ENCODE assay signal across 12 cellular contexts in the genomic region with DNA sequence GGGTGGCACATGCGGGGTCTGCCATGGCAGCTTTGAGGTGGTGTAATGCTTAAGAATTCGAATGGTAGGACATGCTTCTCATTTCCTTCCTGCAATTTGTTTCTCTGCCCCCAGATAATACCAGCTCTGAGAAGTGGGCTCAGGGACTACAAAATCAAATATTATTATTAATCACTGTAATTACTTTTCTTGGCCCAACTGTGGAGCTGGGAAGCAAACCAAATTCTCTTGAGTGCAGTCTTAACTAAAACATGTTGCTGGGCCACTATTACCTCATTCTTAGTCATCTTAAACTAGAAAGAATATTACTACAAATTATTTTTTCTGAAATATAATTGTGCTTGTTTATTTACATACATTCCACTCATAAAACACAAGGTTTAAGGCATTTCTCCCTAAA.
DNase-seq lines count a peak whose midpoint lies in the region; ATAC-seq and TF ChIP-seq lines count a peak whose summit lies in the region.
"Had no signal": no experiment of that assay in that cellular context is flagged by ENCODE, and none has a peak within 500 bp of the region (broad histone marks: within the 10 kb centered on the region; RNA-seq: fewer than 3 reads in every experiment).

No MANE protein-coding gene starts in this region.

- TF ChIP-seq CTCF in HEK293 (tag by site-specific recombination; IDR thresholded peaks at IDR 0.05): no peak
- no peak for TF ChIP-seq CTCF in breast epithelium (IDR thresholded peaks at IDR 0.05)
- TF ChIP-seq CTCF in left ventricle myocardium inferior (IDR thresholded peaks at IDR 0.05; ENCODE audit: borderline replicate concordance): no peak

- H3K9me3 ChIP-seq in HEK293 (ENCODE audit: control insufficient read depth, insufficient read depth, low read depth, low read length) (no peaks in the 10 kb centered on the region), breast epithelium (no peaks in the 10 kb centered on the region), left ventricle myocardium inferior (replicated peaks) (no peaks in the 10 kb centered on the region)
- H3K9me3 ChIP-seq: right lobe of liver had no signal

- H3K27ac ChIP-seq in HEK293 (ENCODE audit: extremely low read depth, low read depth, low read length) (no peak overlapping the region), breast epithelium (peak overlapping the region; percentile 38 to 71), left ventricle myocardium inferior (replicated peaks) (peak overlapping the region; percentile 45)

- intact Hi-C loops in breast epithelium (cut with DNase I; ENCODE audit: low total_unique reads) (no loop called here), left ventricle myocardium inferior (cut with micrococcal nuclease) (no loop called here)

- ATAC-seq in activated CD4-positive, CD25-positive, alpha-beta regulatory T cell treated with anti-CD3 and anti-CD28 coated beads, Interleukin-2, amount 50 U/mL, for 24 hours: no peak
- no peak for ATAC-seq in HG03175 (IDR thresholded peaks at IDR 0.05; ENCODE audit: unreplicated experiment)

- POLR2A ChIA-PET in HEK293 (lab: Yijun Ruan, JAX): no interaction called here

- no peak overlapping the region for H3K4me3 ChIP-seq in HEK293 (ENCODE audit: low read depth, low read length)
- H3K4me3 ChIP-seq in breast epithelium: no peak overlapping the region
- no peak overlapping the region for H3K4me3 ChIP-seq in left ventricle myocardium inferior
- H3K4me3 ChIP-seq: coronary artery, right lobe of liver had no signal

- TF ChIP-seq POLR2A in breast epithelium (IDR thresholded peaks at IDR 0.05): no peak

- H3K27me3 ChIP-seq in breast epithelium (no peaks in the 10 kb centered on the region), left ventricle myocardium inferior (ENCODE audit: low read depth) (no peaks in the 10 kb centered on the region)
- H3K27me3 ChIP-seq: right lobe of liver had no signal

- H3K36me3 ChIP-seq in HEK293 (ENCODE audit: control insufficient read depth in 2 of 2, insufficient read depth in 1 of 2, low read length in 2 of 2): no peaks in the 10 kb centered on the region
- H3K36me3 ChIP-seq in breast epithelium: no peaks in the 10 kb centered on the region
- no peaks in the 10 kb centered on the region for H3K36me3 ChIP-seq in left ventricle myocardium inferior
- H3K36me3 ChIP-seq: right lobe of liver had no signal

- CTCF ChIA-PET in HEK293 (lab: Yijun Ruan, JAX): interaction anchor here (1.1 to 1.5 kb wide), 2 partner anchors 28 to 737 kb away, joined by 3 to 4 read pairs; no protein-coding TSS in a partner anchor

- H3K4me1 ChIP-seq in HEK293 (ENCODE audit: control insufficient read depth, insufficient read depth, low read length): peaks cover 4% of the 10 kb centered on the region; the same call in 1 of the 2 replicates
- peaks cover 0 to 10% of the 10 kb centered on the region in 2 donors for H3K4me1 ChIP-seq in breast epithelium
- H3K4me1 ChIP-seq in left ventricle myocardium inferior: peaks cover 11% of the 10 kb centered on the region

- DNase-seq in breast epithelium (ENCODE audit: low spot score in 2 of 2): peak in 1 of 2 donors; percentile 23
- no peak for DNase-seq in left ventricle myocardium inferior
- DNase-seq in stromal cell of bone marrow (ENCODE audit: low read depth): peak; percentile 83
- no peak for DNase-seq in NOMO-1 treated with DMSO at 0.1 percent for 48 hours (lab: John Stamatoyannopoulos, UW; ENCODE audit: unreplicated experiment)
- DNase-seq in 8988T: no peak
- DNase-seq: hypothalamus, NCI-H1092, right lobe of liver had no signal

TF ChIP-seq in HEK293, 187 proteins besides CTCF, POLR2A, EP300 and RAD21:
- 0 out of 2 replicates have a peak, but pooled peaks have one; percentile 10 for TF ChIP-seq SCRT2 (tag by site-specific recombination; IDR thresholded peaks at IDR 0.05)
- TF ChIP-seq, protein P1, sequence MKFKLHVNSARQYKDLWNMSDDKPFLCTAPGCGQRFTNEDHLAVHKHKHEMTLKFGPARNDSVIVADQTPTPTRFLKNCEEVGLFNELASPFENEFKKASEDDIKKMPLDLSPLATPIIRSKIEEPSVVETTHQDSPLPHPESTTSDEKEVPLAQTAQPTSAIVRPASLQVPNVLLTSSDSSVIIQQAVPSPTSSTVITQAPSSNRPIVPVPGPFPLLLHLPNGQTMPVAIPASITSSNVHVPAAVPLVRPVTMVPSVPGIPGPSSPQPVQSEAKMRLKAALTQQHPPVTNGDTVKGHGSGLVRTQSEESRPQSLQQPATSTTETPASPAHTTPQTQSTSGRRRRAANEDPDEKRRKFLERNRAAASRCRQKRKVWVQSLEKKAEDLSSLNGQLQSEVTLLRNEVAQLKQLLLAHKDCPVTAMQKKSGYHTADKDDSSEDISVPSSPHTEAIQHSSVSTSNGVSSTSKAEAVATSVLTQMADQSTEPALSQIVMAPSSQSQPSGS (tag by site-specific recombination; IDR thresholded peaks at IDR 0.05; ENCODE audit: low read depth): no peak
